15 cellular contexts compared by ENCODE assay signal in the genomic region with DNA sequence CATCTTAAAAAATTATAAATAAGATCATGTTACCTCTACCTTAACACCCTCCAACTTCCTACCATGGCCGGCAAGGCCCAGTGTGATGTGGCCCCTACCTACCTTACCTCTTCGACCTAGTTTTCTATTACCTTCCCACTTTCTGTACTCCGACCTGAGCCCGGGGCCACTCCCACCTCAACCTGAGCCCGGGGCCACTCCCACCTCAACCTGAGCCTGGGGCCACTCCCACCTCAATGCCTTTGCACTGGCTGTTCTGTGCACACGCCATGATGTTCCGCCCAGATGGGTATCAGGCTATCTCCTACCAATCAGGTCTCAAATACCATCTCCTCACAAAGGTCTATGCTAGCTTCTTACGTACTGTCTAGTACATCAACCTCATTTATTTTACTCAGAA.
A peak's percentile ranks its signal among the peaks of the same experiment; 100 is the strongest.
DNase-seq lines count a peak whose midpoint lies in the region; ATAC-seq and TF ChIP-seq lines count a peak whose summit lies in the region.
"Had no signal": no experiment of that assay in that cellular context is flagged by ENCODE, and none has a peak within 500 bp of the region (broad histone marks: within the 10 kb centered on the region; RNA-seq: fewer than 3 reads in every experiment).

No MANE protein-coding gene starts in this region.

- H3K27ac Mint-ChIP-seq in Caco-2 (ENCODE audit: unreplicated experiment) (no peak overlapping the region), H9 (no peak overlapping the region), endothelial cell (ENCODE audit: unreplicated experiment) (no peak overlapping the region)

- H2AK5ac ChIP-seq in H9 (ENCODE audit: insufficient read length, low read length), result no peak overlapping the region
- H2AK5ac ChIP-seq in trophoblast cell (ENCODE audit: low read length), result no peak overlapping the region

- H3K4me3 ChIP-seq in Caco-2 (ENCODE audit: low read depth, low read length), result no peak overlapping the region
- no peak overlapping the region for H3K4me3 ChIP-seq in trophoblast cell (ENCODE audit: low read depth, low read length)
- H3K4me3 ChIP-seq: MG63, SK-N-MC had no signal

- H4K8ac ChIP-seq in H9 (replicated peaks; ENCODE audit: insufficient read length, low read depth, low read length), result no peak overlapping the region
- no peak overlapping the region for H4K8ac ChIP-seq in trophoblast cell (ENCODE audit: low read depth, low read length)

- intact Hi-C loops in Caco-2 (cut with micrococcal nuclease; ENCODE audit: unreplicated experiment), result no loop called here

- CTCF ChIA-PET in Caco-2 (lab: Charles Lee), result no interaction called here

- H3K4ac ChIP-seq in H9 (ENCODE audit: low read depth, low read length), result no peak overlapping the region
- H3K4ac ChIP-seq in trophoblast cell (ENCODE audit: low read depth, low read length), result no peak overlapping the region

- no peaks in the 10 kb centered on the region for H3K4me1 ChIP-seq in Caco-2
- H3K4me1 ChIP-seq in H9 (ENCODE audit: insufficient read depth, low read length), result no peaks in the 10 kb centered on the region
- H3K4me1 ChIP-seq in trophoblast cell (ENCODE audit: control insufficient read depth in 1 of 2, insufficient read depth in 2 of 2, low read length in 2 of 2), result no peaks in the 10 kb centered on the region

- peaks cover 5% of the 10 kb centered on the region for H3K36me3 Mint-ChIP-seq in Caco-2 (ENCODE audit: insufficient read depth, unreplicated experiment)
- H3K36me3 Mint-ChIP-seq in H9 (ENCODE audit: insufficient read depth in 1 of 3, low read depth in 3 of 3), result peaks cover 5 to 6% (median 6%) of the 10 kb centered on the region in 3 experiments; a peak in 5 of 7 replicates
- H3K36me3 Mint-ChIP-seq in endothelial cell (ENCODE audit: low read depth, unreplicated experiment), result peaks cover 10% of the 10 kb centered on the region

- H2BK20ac ChIP-seq in H9 (ENCODE audit: low read depth, low read length, poor library complexity, severe bottlenecking), result no peak overlapping the region

- H2BK5ac ChIP-seq in H9 (ENCODE audit: insufficient read length, low read length) (no peak overlapping the region), trophoblast cell (ENCODE audit: low read depth, low read length, poor library complexity) (no peak overlapping the region)

- in situ Hi-C loops in KBM-7 (cut with MboI; ENCODE audit: low pct_unique_long_range_greater_than_20kb, low sequenced_read_pairs), result no loop called here

- no peak overlapping the region for H3K56ac ChIP-seq in H9 (ENCODE audit: insufficient read length, low read depth, low read length)

- ATAC-seq in GM19397 (IDR thresholded peaks at IDR 0.05; ENCODE audit: unreplicated experiment), result no peak

- H3K23me2 ChIP-seq in H9 (ENCODE audit: insufficient read length, low read depth, low read length, poor library complexity, severe bottlenecking), result no peaks in the 10 kb centered on the region

- H3K79me2 ChIP-seq in H9 (ENCODE audit: insufficient read depth, low read length), result no peaks in the 10 kb centered on the region
- no peaks in the 10 kb centered on the region for H3K79me2 ChIP-seq in trophoblast cell (ENCODE audit: control insufficient read depth, insufficient read depth, low read length, poor library complexity)

- H2BK120ac ChIP-seq in H9 (ENCODE audit: low read depth, low read length, poor library complexity, severe bottlenecking) (no peak overlapping the region), trophoblast cell (ENCODE audit: insufficient read depth, low read length, poor library complexity) (no peak overlapping the region)

- no peak for TF ChIP-seq CTCF in Caco-2 (IDR thresholded peaks at IDR 0.05; ENCODE audit: insufficient read depth in 1 of 2, low read depth in 1 of 2, low read length in 1 of 2, severe bottlenecking in 1 of 2, unreplicated experiment in 1 of 2)
- no peak for TF ChIP-seq CTCF in H9 (conservative IDR thresholded peaks at IDR 0.05)
- TF ChIP-seq CTCF in endothelial cell (IDR thresholded peaks at IDR 0.05; ENCODE audit: unreplicated experiment), result no peak

- H4K5ac ChIP-seq in H9 (ENCODE audit: insufficient read length, low read depth, low read length), result no peak overlapping the region

- no peak overlapping the region for H3K18ac ChIP-seq in H9 (ENCODE audit: insufficient read length, low read depth, low read length)
- no peak overlapping the region for H3K18ac ChIP-seq in trophoblast cell (ENCODE audit: low read length)

- H3K9me3 ChIP-seq in Caco-2, result no peaks in the 10 kb centered on the region
- H3K9me3 ChIP-seq in H9 (ENCODE audit: control insufficient read depth, low read depth, low read length), result no peaks in the 10 kb centered on the region
- H3K9me3 ChIP-seq in trophoblast cell (ENCODE audit: insufficient read depth, low read depth, low read length), result no peaks in the 10 kb centered on the region
- H3K9me3 ChIP-seq: MG63 had no signal

- H4K91ac ChIP-seq in H9 (ENCODE audit: insufficient read length, low read depth, low read length) (no peak overlapping the region), trophoblast cell (ENCODE audit: low read depth, low read length) (no peak overlapping the region)

- no peak overlapping the region for H3K9ac ChIP-seq in H9 (ENCODE audit: extremely low read depth, insufficient read length, low read length)
- no peak overlapping the region for H3K9ac ChIP-seq in trophoblast cell (ENCODE audit: low read length)
- H3K9ac ChIP-seq: KMS-11 had no signal

- H3K27me3 Mint-ChIP-seq in Caco-2 (ENCODE audit: insufficient read depth, unreplicated experiment) (no peaks in the 10 kb centered on the region), H9 (ENCODE audit: low read depth) (no peaks in the 10 kb centered on the region), endothelial cell (ENCODE audit: unreplicated experiment) (peaks cover 3% of the 10 kb centered on the region)

- H4K20me1 ChIP-seq in H9 (ENCODE audit: control insufficient read depth, insufficient read depth, insufficient read length), result no peaks in the 10 kb centered on the region

- no peak overlapping the region for H2BK15ac ChIP-seq in H9 (ENCODE audit: low read depth, low read length)

- H3K4me2 ChIP-seq in H9 (ENCODE audit: insufficient read depth, insufficient read length, low read length) (no peak overlapping the region), trophoblast cell (ENCODE audit: low read length) (no peak overlapping the region)
- H3K4me2 ChIP-seq: KMS-11 had no signal

- H3T11ph ChIP-seq in H9 (ENCODE audit: low read length), result no peak overlapping the region

- no peak overlapping the region for H3K27ac ChIP-seq in H9 (ENCODE audit: insufficient read length, low read depth, low read length)
- no peak overlapping the region for H3K27ac ChIP-seq in trophoblast cell (ENCODE audit: low read depth, low read length)
- H3K27ac ChIP-seq: C4-2B, KMS-11, SK-N-MC had no signal

- DNase-seq in Caco-2 (peak; percentile 21 to 47), H9 (peak; percentile 56), endothelial cell (ENCODE audit: low spot score) (no peak), trophoblast cell (peak; percentile 24 to 71), KBM-7 (no peak), NCI-H1417 (lab: John Stamatoyannopoulos, UW) (no peak)
- DNase-seq: HCEC 1CT, MG63, NCI-H1092 treated with DMSO at 0.1 percent for 48 hours, NCI-H1694, NCI-H524 had no signal

- H4K12ac ChIP-seq in trophoblast cell (ENCODE audit: low read depth, low read length), result no peak overlapping the region

- H3K36me3 ChIP-seq in Caco-2 (ENCODE audit: control insufficient read depth, insufficient read depth, low read length) (no peaks in the 10 kb centered on the region), trophoblast cell (ENCODE audit: control insufficient read depth in 1 of 2, insufficient read depth in 2 of 2, low read length in 2 of 2) (peaks cover 2% of the 10 kb centered on the region in 2 experiments)

- H3K14ac ChIP-seq in H9 (ENCODE audit: insufficient read depth, low read length) (no peak overlapping the region), trophoblast cell (ENCODE audit: low read length) (no peak overlapping the region)

- H2AFZ ChIP-seq in H9 (ENCODE audit: low read length) (no peak overlapping the region), trophoblast cell (ENCODE audit: insufficient read depth, low read length, poor library complexity) (no peak overlapping the region)

- H3K9me3 Mint-ChIP-seq in Caco-2 (ENCODE audit: unreplicated experiment) (no peaks in the 10 kb centered on the region), H9 (no peaks in the 10 kb centered on the region), endothelial cell (ENCODE audit: unreplicated experiment) (no peaks in the 10 kb centered on the region)

- POLR2A ChIA-PET in Caco-2 (lab: Charles Lee), result no interaction called here

- peaks cover 6% of the 10 kb centered on the region for H3K4me1 Mint-ChIP-seq in Caco-2 (ENCODE audit: low read depth, unreplicated experiment)
- H3K4me1 Mint-ChIP-seq in H9, result peaks cover 0 to 5% of the 10 kb centered on the region in 2 experiments; a peak in 2 of 4 replicates
- H3K4me1 Mint-ChIP-seq in endothelial cell (ENCODE audit: unreplicated experiment), result peaks cover 9% of the 10 kb centered on the region

- WGBS in H9 (ENCODE audit: extremely low coverage, insufficient read length, low lambda C conversion rate), result no CpG with 5 or more reads among the region's 8 CpGs
- WGBS in trophoblast cell (ENCODE audit: extremely low coverage, insufficient coverage, insufficient read length), result no CpG with 5 or more reads among the region's 8 CpGs

- H3K27me3 ChIP-seq in Caco-2 (replicated peaks; ENCODE audit: control insufficient read depth, insufficient read depth, low read length), result no peaks in the 10 kb centered on the region
- H3K27me3 ChIP-seq in H9 (ENCODE audit: insufficient read depth, low read length), result no peaks in the 10 kb centered on the region
- H3K27me3 ChIP-seq in trophoblast cell (ENCODE audit: insufficient read depth, low read length), result no peaks in the 10 kb centered on the region
- H3K27me3 ChIP-seq: MG63 had no signal

- H3K23ac ChIP-seq in H9 (ENCODE audit: insufficient read length, low read depth, low read length), result no peak overlapping the region
- H3K23ac ChIP-seq in trophoblast cell (ENCODE audit: low read length), result no peak overlapping the region

- H2BK12ac ChIP-seq in H9 (ENCODE audit: insufficient read length, low read depth, low read length) (no peak overlapping the region), trophoblast cell (ENCODE audit: low read length) (no peak overlapping the region)

- H3K79me1 ChIP-seq in H9 (ENCODE audit: insufficient read depth, low read depth, low read length, poor library complexity, severe bottlenecking), result no peaks in the 10 kb centered on the region
- no peaks in the 10 kb centered on the region for H3K79me1 ChIP-seq in trophoblast cell (ENCODE audit: low read length)

- H3K4me3 Mint-ChIP-seq in Caco-2 (ENCODE audit: unreplicated experiment) (no peak overlapping the region), H9 (no peak overlapping the region), endothelial cell (ENCODE audit: unreplicated experiment) (peak overlapping the region; percentile 33)

- no TSS peak for BruUV-seq in Caco-2 (replicated peaks; lab: Mats Ljungman, UMichigan)

Comparison
In these comparisons a context has a peak if more than half of its experiments do, and no peak if none do; other contexts are left out.
1. DNase-seq: peak in Caco-2 (2 of 2), H9 (single experiment) and trophoblast cell (2 of 2); none in endothelial cell (single experiment), KBM-7 (single experiment) and NCI-H1417 (0 of 3).